Comparison of ENCODE assay signal across 14 cellular contexts in genomic region chr14:99136047-99136400, GRCh38.
"Had no signal": no experiment of that assay in that cellular context is flagged by ENCODE, and none has a peak within 500 bp of the region (broad histone marks: within the 10 kb centered on the region; RNA-seq: fewer than 3 reads in every experiment).

No MANE protein-coding gene starts in this region.

- H3K36me3 ChIP-seq: ascending aorta, breast epithelium, prostate gland, right lobe of liver, thoracic aorta, uterus had no signal

- H3K9me3 ChIP-seq: ascending aorta, breast epithelium, prostate gland, right lobe of liver, thoracic aorta, uterus had no signal

- H3K4me1 ChIP-seq: ascending aorta, breast epithelium, prostate gland, right lobe of liver, uterus had no signal

- DNase-seq: activated CD4-positive, alpha-beta T cell treated with anti-CD3 and anti-CD28 coated beads, Interleukin-2, amount 50 U/mL, for 1 hour; activated naive CD4-positive, alpha-beta T cell treated with anti-CD3 and anti-CD28 coated beads for 36 hours; activated naive CD8-positive, alpha-beta T cell treated with anti-CD3 and anti-CD28 coated beads, Interleukin-2, amount 50 U/mL, for 24 hours; occipital lobe; stimulated activated naive CD8-positive, alpha-beta T cell treated with anti-CD3 and anti-CD28 coated beads, Interleukin-15, amount 100 ng/mL, for 72 hours; uterus had no signal

- H3K27me3 ChIP-seq: ascending aorta, breast epithelium, right lobe of liver, uterus had no signal

- H3K27ac ChIP-seq: ascending aorta, breast epithelium, dorsolateral prefrontal cortex, prostate gland, right lobe of liver, thoracic aorta, uterus had no signal

- H3K4me3 ChIP-seq: ascending aorta, breast epithelium, dorsolateral prefrontal cortex, prostate gland, right lobe of liver, thoracic aorta, uterus had no signal

- ATAC-seq: activated CD4-positive, CD25-positive, alpha-beta regulatory T cell treated with anti-CD3 and anti-CD28 coated beads, Interleukin-2, amount 50 U/mL, for 24 hours; activated naive CD8-positive, alpha-beta T cell treated with anti-CD3 and anti-CD28 coated beads, Interleukin-2, amount 50 U/mL, for 24 hours; left lobe of liver; right lobe of liver; stimulated activated naive CD8-positive, alpha-beta T cell treated with anti-CD3 and anti-CD28 coated beads, Interleukin-15, amount 100 ng/mL, for 72 hours had no signal
